ENCODE assay signal across 1 cellular context in genomic region chr19:13884726-13885591, GRCh38.
TF ChIP-seq lines count a peak whose summit lies in the region.

No MANE protein-coding gene starts in this region.

TF ChIP-seq in HepG2, 621 proteins besides CTCF, POLR2A, EP300 and RAD21:
- TF ChIP-seq ZNF512B (CRISPR knock-in tag; IDR thresholded peaks at IDR 0.05; ENCODE audit: borderline replicate concordance): no peak
- TF ChIP-seq ZNF780A (CRISPR knock-in tag; IDR thresholded peaks at IDR 0.05): no peak
- TF ChIP-seq ZBTB25 (CRISPR knock-in tag; IDR thresholded peaks at IDR 0.05): no peak
- no peak for TF ChIP-seq ZNF747 (CRISPR knock-in tag; IDR thresholded peaks at IDR 0.05; ENCODE audit: borderline replicate concordance)
- TF ChIP-seq SCMH1 (CRISPR knock-in tag; IDR thresholded peaks at IDR 0.05; ENCODE audit: borderline replicate concordance): no peak
- peak; percentile 14; the same call in 1 of the 2 replicates for TF ChIP-seq ZNF687 (CRISPR knock-in tag; IDR thresholded peaks at IDR 0.05)
- no peak for TF ChIP-seq FOXJ3 (CRISPR knock-in tag; IDR thresholded peaks at IDR 0.05; ENCODE audit: borderline replicate concordance)
